Comparison of ENCODE assay signal across 8 cellular contexts in genomic region chr12:11729008-11729407, GRCh38.
DNase-seq lines count a peak whose midpoint lies in the region; ATAC-seq, FAIRE-seq and TF ChIP-seq lines count a peak whose summit lies in the region.
"Had no signal": no experiment of that assay in that cellular context is flagged by ENCODE, and none has a peak within 500 bp of the region (broad histone marks: within the 10 kb centered on the region; RNA-seq: fewer than 3 reads in every experiment).

No MANE protein-coding gene starts in this region.

- no peak overlapping the region for H4K12ac ChIP-seq in trophoblast cell (ENCODE audit: low read depth, low read length)

- H3K9me3 ChIP-seq in breast epithelium (no peaks in the 10 kb centered on the region), trophoblast cell (ENCODE audit: insufficient read depth, low read depth, low read length) (no peaks in the 10 kb centered on the region)

- TF ChIP-seq CTCF in LNCaP clone FGC (IDR thresholded peaks at IDR 0.05; ENCODE audit: control insufficient read depth, extremely low read depth, insufficient read depth) (no peak), breast epithelium (IDR thresholded peaks at IDR 0.05) (no peak)

- no peak overlapping the region for H3K23ac ChIP-seq in trophoblast cell (ENCODE audit: low read length)

- intact Hi-C loops in breast epithelium (cut with DNase I; ENCODE audit: low total_unique reads): loop anchor here (10.0 kb wide), 1 partner anchor 74 kb away; no protein-coding TSS in a partner anchor

- peaks cover 3% of the 10 kb centered on the region for H3K79me2 ChIP-seq in trophoblast cell (ENCODE audit: control insufficient read depth, insufficient read depth, low read length, poor library complexity)

- no peak overlapping the region for H3K4me3 ChIP-seq in LNCaP clone FGC (ENCODE audit: low read depth, low read length)
- H3K4me3 ChIP-seq in breast epithelium: no peak overlapping the region
- no peak overlapping the region for H3K4me3 ChIP-seq in trophoblast cell (ENCODE audit: low read depth, low read length)
- no peak overlapping the region for H3K4me3 ChIP-seq in H7 (ENCODE audit: insufficient read depth, low read depth, low read length)

- DNase-seq in GM12892 (ENCODE audit: insufficient read length) (no peak), LNCaP clone FGC (ENCODE audit: low read depth) (peak; percentile 55), breast epithelium (ENCODE audit: low spot score in 2 of 2) (no peak), trophoblast cell (no peak), H7 (no peak)
- no peak for DNase-seq in effector CD8-positive, alpha-beta T cell (lab: John Stamatoyannopoulos, UW)
- DNase-seq: T-helper 9 cell had no signal

- ATAC-seq in HG03520 (IDR thresholded peaks at IDR 0.05; ENCODE audit: unreplicated experiment): no peak

- TF ChIP-seq POLR2A in GM12892 (IDR thresholded peaks at IDR 0.05; ENCODE audit: low read depth, low read length) (peak; percentile 41; the same call in 1 of the 2 replicates), breast epithelium (IDR thresholded peaks at IDR 0.05) (no peak)

- H2AFZ ChIP-seq in trophoblast cell (ENCODE audit: insufficient read depth, low read length, poor library complexity): no peak overlapping the region

- peaks cover 9% of the 10 kb centered on the region for H3K79me1 ChIP-seq in trophoblast cell (ENCODE audit: low read length)

- no peak overlapping the region for H3K9ac ChIP-seq in trophoblast cell (ENCODE audit: low read length)

- no peak overlapping the region for H4K8ac ChIP-seq in trophoblast cell (ENCODE audit: low read depth, low read length)

- no peak overlapping the region for H4K91ac ChIP-seq in trophoblast cell (ENCODE audit: low read depth, low read length)

- no CpG with 5 or more reads among the region's 4 CpGs for WGBS in trophoblast cell (ENCODE audit: extremely low coverage, insufficient coverage, insufficient read length)

- no peak overlapping the region for H2AK5ac ChIP-seq in trophoblast cell (ENCODE audit: low read length)

- peak overlapping the region; percentile 88 to 89 for H3K27ac ChIP-seq in breast epithelium
- H3K27ac ChIP-seq in trophoblast cell (ENCODE audit: low read depth, low read length): no peak overlapping the region

- no peak overlapping the region for H3K4ac ChIP-seq in trophoblast cell (ENCODE audit: low read depth, low read length)

- H3K4me2 ChIP-seq in trophoblast cell (ENCODE audit: low read length): no peak overlapping the region

- FAIRE-seq in GM12892 (lab: Jason Lieb, UNC): no peak

- no peak overlapping the region for H3K18ac ChIP-seq in trophoblast cell (ENCODE audit: low read length)

- H3K27me3 ChIP-seq in breast epithelium (no peaks in the 10 kb centered on the region), trophoblast cell (ENCODE audit: insufficient read depth, low read length) (no peaks in the 10 kb centered on the region), H7 (ENCODE audit: control insufficient read depth, insufficient read depth, low read length) (no peaks in the 10 kb centered on the region)

- no peak overlapping the region for H2BK5ac ChIP-seq in trophoblast cell (ENCODE audit: low read depth, low read length, poor library complexity)

- peaks cover 0 to 32% of the 10 kb centered on the region in 2 donors for H3K4me1 ChIP-seq in breast epithelium
- H3K4me1 ChIP-seq in trophoblast cell (ENCODE audit: control insufficient read depth in 1 of 2, insufficient read depth in 2 of 2, low read length in 2 of 2): peaks cover 20 to 25% of the 10 kb centered on the region in 2 experiments

- H2BK120ac ChIP-seq in trophoblast cell (ENCODE audit: insufficient read depth, low read length, poor library complexity): no peak overlapping the region

- H2BK12ac ChIP-seq in trophoblast cell (ENCODE audit: low read length): peak overlapping the region; percentile 12

- H3K14ac ChIP-seq in trophoblast cell (ENCODE audit: low read length): no peak overlapping the region

- no peaks in the 10 kb centered on the region for H3K36me3 ChIP-seq in breast epithelium
- H3K36me3 ChIP-seq in trophoblast cell (ENCODE audit: control insufficient read depth in 1 of 2, insufficient read depth in 2 of 2, low read length in 2 of 2): no peaks in the 10 kb centered on the region
- no peaks in the 10 kb centered on the region for H3K36me3 ChIP-seq in H7 (replicated peaks; ENCODE audit: control insufficient read depth, insufficient read depth, low read length)
